ENCODE assay signal across 8 cellular contexts in the genomic region with DNA sequence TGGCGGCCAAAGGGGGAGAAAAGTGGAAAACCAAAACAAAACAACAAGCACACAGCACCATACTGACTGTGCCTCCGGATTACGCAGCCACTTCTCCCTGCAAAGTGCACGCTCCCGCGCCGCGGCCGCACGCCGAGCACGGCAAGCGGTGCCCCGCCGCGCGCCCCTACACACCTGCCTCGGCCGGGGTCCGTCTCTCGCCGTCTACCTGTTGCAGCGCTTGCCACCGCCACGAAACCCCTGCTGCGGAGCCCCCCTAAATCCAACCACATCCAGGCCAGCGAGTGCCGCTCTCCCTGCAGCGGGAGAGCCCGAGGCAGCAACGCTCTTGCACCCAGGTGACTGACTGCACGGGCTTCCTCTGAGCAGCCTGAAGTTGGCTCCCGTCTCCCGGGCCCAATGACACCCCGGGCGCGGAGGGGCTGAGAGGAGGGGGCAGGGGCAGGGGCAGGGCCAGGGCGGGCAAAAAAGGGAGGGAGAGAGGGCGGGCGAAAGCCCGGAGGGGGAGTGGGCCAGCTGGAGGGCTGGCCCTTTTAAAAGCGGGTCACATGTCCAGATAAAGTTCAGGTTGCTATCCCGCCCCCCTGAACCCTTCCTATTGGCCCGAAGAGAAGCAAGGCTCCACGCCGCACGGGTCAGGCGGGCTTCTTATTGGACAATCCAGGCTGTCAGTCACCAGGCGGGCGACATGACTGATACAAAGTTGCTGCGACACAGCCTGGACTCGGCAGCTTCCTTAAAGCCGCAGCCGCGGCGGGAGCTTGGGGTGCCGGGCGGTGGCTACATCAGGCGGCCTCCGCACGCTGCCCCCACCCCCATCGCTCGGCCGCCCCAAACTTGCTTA. TPM values are rescaled to one million over a fixed set of nuclear protein-coding genes. Genes with fewer than 3 reads are reported as not detected.
A peak's percentile ranks its signal among the peaks of the same experiment; 100 is the strongest.
DNase-seq lines count a peak whose midpoint lies in the region; FAIRE-seq and TF ChIP-seq lines count a peak whose summit lies in the region.

Gene NR3C2, minus strand, starts transcription at position 429 of the 844 bp plus-strand sequence.

- peak within 1 kb of the TSS; percentile 44; the same call in 1 of the 2 replicates for H3K27ac ChIP-seq in MM.1S (ENCODE audit: low read length)
- H3K27ac ChIP-seq in SJSA1: no peak within 1 kb of the TSS
- H3K27ac ChIP-seq in neural progenitor cell: no peak within 1 kb of the TSS
- peak within 1 kb of the TSS; percentile 97 for H3K27ac ChIP-seq in stomach smooth muscle (ENCODE audit: low read length)

- H3K4me1 ChIP-seq in HAP-1: peaks cover 19% of the 10 kb centered on the region
- no peaks in the 10 kb centered on the region for H3K4me1 ChIP-seq in MM.1S (ENCODE audit: low read length)
- H3K4me1 ChIP-seq in SJSA1 (replicated peaks): peaks cover 31% of the 10 kb centered on the region
- peaks cover 18% of the 10 kb centered on the region for H3K4me1 ChIP-seq in neural progenitor cell
- H3K4me1 ChIP-seq in stomach smooth muscle (ENCODE audit: control insufficient read depth, insufficient read depth, low read length): peaks cover 22% of the 10 kb centered on the region

- DNase-seq in HAP-1 (ENCODE audit: low spot score in 2 of 2) (peak; percentile 97 to 99), MM.1S (peak; percentile 99), SJSA1 (ENCODE audit: low read depth in 1 of 2, low spot score in 2 of 2) (peak; percentile 75 to 94), foreskin melanocyte (peak; percentile 92), neural progenitor cell (ENCODE audit: low spot score) (peak; percentile 98)
- DNase-seq in activated naive CD4-positive, alpha-beta T cell treated with anti-CD3 and anti-CD28 coated beads for 36 hours: peak; percentile 99

- H3K27me3 Mint-ChIP-seq in activated naive CD4-positive, alpha-beta T cell treated with anti-CD3 and anti-CD28 coated beads for 36 hours (ENCODE audit: low read depth): no peaks in the 10 kb centered on the region
- H3K27me3 Mint-ChIP-seq in neural progenitor cell (ENCODE audit: insufficient read depth, low read depth): peaks cover 48% of the 10 kb centered on the region

- peak; percentile 88 for FAIRE-seq in G401.6 (lab: Jason Lieb, UNC)

- TF ChIP-seq CTCF in MM.1S (IDR thresholded peaks at IDR 0.05; ENCODE audit: low read length) (no peak), neural progenitor cell (IDR thresholded peaks at IDR 0.05) (no peak)

- H3K79me2 ChIP-seq in MM.1S (ENCODE audit: low read length) (no peaks in the 10 kb centered on the region), neural progenitor cell (ENCODE audit: low read depth) (no peaks in the 10 kb centered on the region)

- H3K27me3 ChIP-seq in HAP-1 (ENCODE audit: low read depth) (peaks cover 15% of the 10 kb centered on the region), MM.1S (replicated peaks; ENCODE audit: insufficient read depth, low read length) (peaks cover 23% of the 10 kb centered on the region), SJSA1 (replicated peaks) (peaks cover 82% of the 10 kb centered on the region), neural progenitor cell (peaks cover 80% of the 10 kb centered on the region), stomach smooth muscle (ENCODE audit: control insufficient read depth in 1 of 2, insufficient read depth in 2 of 2, low read length in 2 of 2) (no peaks in the 10 kb centered on the region)

- H3F3A ChIP-seq in MM.1S (ENCODE audit: insufficient read depth, low read length) (0 out of 2 replicates have a peak, but pooled peaks cover 8% of the 10 kb centered on the region), neural progenitor cell (ENCODE audit: low read depth) (peaks cover 15% of the 10 kb centered on the region)

- peak within 1 kb of the TSS; percentile 95 for H2AFZ ChIP-seq in MM.1S (ENCODE audit: low read length)
- H2AFZ ChIP-seq in neural progenitor cell (replicated peaks): peak within 1 kb of the TSS; percentile 99

- H3K9me3 ChIP-seq in HAP-1 (no peaks in the 10 kb centered on the region), MM.1S (replicated peaks; ENCODE audit: insufficient read depth, low read length) (no peaks in the 10 kb centered on the region), SJSA1 (replicated peaks) (no peaks in the 10 kb centered on the region), neural progenitor cell (ENCODE audit: low read depth) (no peaks in the 10 kb centered on the region), stomach smooth muscle (ENCODE audit: control insufficient read depth in 2 of 2, low read length in 2 of 2) (no peaks in the 10 kb centered on the region)

- CTCF ChIA-PET in activated naive CD4-positive, alpha-beta T cell treated with anti-CD3 and anti-CD28 coated beads for 36 hours (lab: Charles Lee): interaction anchor here (1.1 kb wide), 1 partner anchor 382 kb away, joined by 3 read pairs; no protein-coding TSS in a partner anchor

- H3K36me3 ChIP-seq in HAP-1 (replicated peaks): no peaks in the 10 kb centered on the region
- no peaks in the 10 kb centered on the region for H3K36me3 ChIP-seq in MM.1S (replicated peaks; ENCODE audit: insufficient read depth, low read length)
- no peaks in the 10 kb centered on the region for H3K36me3 ChIP-seq in SJSA1
- H3K36me3 ChIP-seq in neural progenitor cell: no peaks in the 10 kb centered on the region
- no peaks in the 10 kb centered on the region for H3K36me3 ChIP-seq in stomach smooth muscle (ENCODE audit: control insufficient read depth in 2 of 2, insufficient read depth in 2 of 2, low read length in 2 of 2)

- in situ Hi-C loops in HAP-1 (cut with MboI; ENCODE audit: low sequenced_read_pairs): no loop called here

- H4K20me1 ChIP-seq in MM.1S (ENCODE audit: insufficient read depth, low read length) (no peaks in the 10 kb centered on the region), neural progenitor cell (ENCODE audit: low read depth) (peaks cover 9% of the 10 kb centered on the region)

- no peaks in the 10 kb centered on the region for H3K9me2 ChIP-seq in MM.1S (replicated peaks; ENCODE audit: insufficient read depth, low read length)

- peak within 1 kb of the TSS; percentile 54 for H3K9ac ChIP-seq in MM.1S (ENCODE audit: low read length)
- H3K9ac ChIP-seq in neural progenitor cell: no peak within 1 kb of the TSS
- peak within 1 kb of the TSS; percentile 97 to 98 for H3K9ac ChIP-seq in stomach smooth muscle (ENCODE audit: low read length in 2 of 2)

- intact Hi-C loops in activated naive CD4-positive, alpha-beta T cell treated with anti-CD3 and anti-CD28 coated beads for 36 hours (cut with micrococcal nuclease): loop anchor here (1.0 to 5.0 kb wide), 12 partner anchors 8 to 825 kb away; partner anchors contain the start of genes ARHGAP10, PRMT9 and TMEM184C

- H3K4me1 Mint-ChIP-seq in activated naive CD4-positive, alpha-beta T cell treated with anti-CD3 and anti-CD28 coated beads for 36 hours (ENCODE audit: low read depth): peaks cover 48% of the 10 kb centered on the region
- peaks cover 4% of the 10 kb centered on the region for H3K4me1 Mint-ChIP-seq in neural progenitor cell

- no peaks in the 10 kb centered on the region for H3K9me3 Mint-ChIP-seq in activated naive CD4-positive, alpha-beta T cell treated with anti-CD3 and anti-CD28 coated beads for 36 hours
- H3K9me3 Mint-ChIP-seq in neural progenitor cell: no peaks in the 10 kb centered on the region

- H3K4me2 ChIP-seq in MM.1S (ENCODE audit: low read depth, low read length) (peak within 1 kb of the TSS; percentile 97), neural progenitor cell (peak within 1 kb of the TSS; percentile 99)

- H3K36me3 Mint-ChIP-seq in activated naive CD4-positive, alpha-beta T cell treated with anti-CD3 and anti-CD28 coated beads for 36 hours (ENCODE audit: low read depth): peaks cover 2% of the 10 kb centered on the region
- H3K36me3 Mint-ChIP-seq in neural progenitor cell: no peaks in the 10 kb centered on the region

- peak within 1 kb of the TSS; percentile 79 for H3K27ac Mint-ChIP-seq in activated naive CD4-positive, alpha-beta T cell treated with anti-CD3 and anti-CD28 coated beads for 36 hours
- no peak within 1 kb of the TSS for H3K27ac Mint-ChIP-seq in neural progenitor cell

- peak within 1 kb of the TSS; percentile 96 for H3K4me3 Mint-ChIP-seq in activated naive CD4-positive, alpha-beta T cell treated with anti-CD3 and anti-CD28 coated beads for 36 hours
- H3K4me3 Mint-ChIP-seq in neural progenitor cell: peak within 1 kb of the TSS; percentile 96

- H3K4me3 ChIP-seq in HAP-1: peak within 1 kb of the TSS; percentile 75
- peak within 1 kb of the TSS; percentile 91 for H3K4me3 ChIP-seq in MM.1S (ENCODE audit: low read length)
- H3K4me3 ChIP-seq in SJSA1: peak within 1 kb of the TSS; percentile 45
- peak within 1 kb of the TSS; percentile 77 for H3K4me3 ChIP-seq in neural progenitor cell
- H3K4me3 ChIP-seq in stomach smooth muscle (ENCODE audit: low read length in 2 of 2): peak within 1 kb of the TSS; percentile 88 to 97

RNA-seq across cellular contexts. Expression of gene NR3C2, which starts in this region (rescaled TPM):
- total RNA-seq in SJSA1 (2014; rRNA removed; shearing (Covaris generic)): 0.11 TPM in 1 of 2 replicates, not detected in the other
- total RNA-seq in activated naive CD4-positive, alpha-beta T cell treated with anti-CD3 and anti-CD28 coated beads for 36 hours: 1 to 10 TPM; 5.3 to 6.1 TPM
- 0.73 and 0.84 TPM in 2 replicates for total RNA-seq in neural progenitor cell (ENCODE audit: low replicate concordance)

Comparison
In these comparisons a context has a peak if more than half of its experiments do, and no peak if none do; other contexts are left out.
1. Peak in DNase-seq and H3K4me3 ChIP-seq in SJSA1; RNA of the gene not detected or under 1 TPM.
2. Peak in DNase-seq, H3K4me3 ChIP-seq and H3K4me2 ChIP-seq in neural progenitor cell; RNA of the gene not detected or under 1 TPM.
3. H3K27ac ChIP-seq: peak in MM.1S (single experiment) and stomach smooth muscle (single experiment); none in SJSA1 (single experiment) and neural progenitor cell (single experiment).
4. Peak in every context shown above with its lines, with median percentiles within 50 percentile points of each other: DNase-seq and H3K4me3 ChIP-seq.